19 cellular contexts compared by ENCODE assay signal in genomic region chr6:130583268-130583667, GRCh38.
A peak's percentile ranks its signal among the peaks of the same experiment; 100 is the strongest.
DNase-seq lines count a peak whose midpoint lies in the region; ATAC-seq, FAIRE-seq and TF ChIP-seq lines count a peak whose summit lies in the region.
"Had no signal": no experiment of that assay in that cellular context is flagged by ENCODE, and none has a peak within 500 bp of the region (broad histone marks: within the 10 kb centered on the region; RNA-seq: fewer than 3 reads in every experiment).

No MANE protein-coding gene starts in this region.

- peak; percentile 5 for DNase-seq in NCI-H1105 treated with DMSO at 0.1 percent for 48 hours (lab: John Stamatoyannopoulos, UW)
- DNase-seq in NCI-H1105 (lab: John Stamatoyannopoulos, UW): no peak
- DNase-seq in G401 (ENCODE audit: low spot score): peak; percentile 14
- DNase-seq in NCI-H69 (lab: John Stamatoyannopoulos, UW): peak; percentile 53
- peak in 1 of 2 experiments; percentile 48 for DNase-seq in H1 (ENCODE audit: low read depth in 1 of 2, low spot score in 2 of 2)
- no peak for DNase-seq in PC-3
- no peak for DNase-seq in brain microvascular endothelial cell
- DNase-seq in mesendoderm: no peak
- DNase-seq: 8988T; AML-193; Calu3; CD4-positive, alpha-beta T cell; DMS 273 treated with DMSO at 0.1 percent for 48 hours; DND-41; GF-D8 had no signal

- H3K18ac ChIP-seq in H1 (ENCODE audit: extremely low read depth, low read length) (no peak overlapping the region), mesendoderm (ENCODE audit: low read length) (no peak overlapping the region)

- H3K4ac ChIP-seq in H1 (replicated peaks; ENCODE audit: insufficient read length, low read depth, low read length) (no peak overlapping the region), mesendoderm (ENCODE audit: low read depth, low read length) (no peak overlapping the region)

- H3K9me3 ChIP-seq in H1 (ENCODE audit: insufficient read depth in 2 of 2, low read depth in 1 of 2, low read length in 1 of 2) (no peaks in the 10 kb centered on the region), PC-3 (ENCODE audit: low read length) (no peaks in the 10 kb centered on the region)
- H3K9me3 ChIP-seq: BLaER1 treated with 17β-estradiol and CSF1 and Interleukin-3, amounts not matched to agents 10 nM and 100 nM had no signal

- H3K27me3 ChIP-seq in H1 (replicated peaks in 1 of 4; ENCODE audit: control insufficient read depth in 3 of 4, extremely low read depth in 1 of 4, insufficient read depth in 3 of 4, low read length in 3 of 4) (no peaks in the 10 kb centered on the region), PC-3 (ENCODE audit: low read length) (no peaks in the 10 kb centered on the region), brain microvascular endothelial cell (replicated peaks) (no peaks in the 10 kb centered on the region), mesendoderm (ENCODE audit: insufficient read depth, low read length, poor library complexity) (no peaks in the 10 kb centered on the region)
- H3K27me3 ChIP-seq: BLaER1 treated with 17β-estradiol and CSF1 and Interleukin-3, amounts not matched to agents 10 nM and 100 nM had no signal

- H2AK5ac ChIP-seq in H1 (ENCODE audit: low read depth, low read length) (no peak overlapping the region), mesendoderm (ENCODE audit: low read length) (no peak overlapping the region)

- H2AFZ ChIP-seq in H1 (ENCODE audit: low read length): peak overlapping the region; percentile 1; the same call in 1 of the 2 replicates
- H2AFZ ChIP-seq in PC-3 (ENCODE audit: low read length): no peak overlapping the region

- H3K79me1 ChIP-seq in H1 (ENCODE audit: low read depth, low read length) (no peaks in the 10 kb centered on the region), mesendoderm (ENCODE audit: low read length) (no peaks in the 10 kb centered on the region)

- H3K9ac ChIP-seq in H1 (replicated peaks in 1 of 4; ENCODE audit: extremely low read depth in 1 of 4, low read depth in 3 of 4, low read length in 3 of 4) (no peak overlapping the region), PC-3 (ENCODE audit: low read length) (no peak overlapping the region), mesendoderm (ENCODE audit: low read length) (no peak overlapping the region)
- H3K9ac ChIP-seq: BLaER1 treated with 17β-estradiol and CSF1 and Interleukin-3, amounts not matched to agents 10 nM and 100 nM had no signal

- H4K8ac ChIP-seq in H1 (ENCODE audit: extremely low read depth, insufficient read depth, low read length) (no peak overlapping the region), mesendoderm (ENCODE audit: low read depth, low read length) (no peak overlapping the region)

- TF ChIP-seq POLR2A in H1 (IDR thresholded peaks at IDR 0.05; ENCODE audit: control extremely low read depth in 1 of 2, low read depth in 2 of 2, low read length in 2 of 2): no peak

- no peak overlapping the region for H3K4me2 ChIP-seq in H1 (ENCODE audit: insufficient read depth in 1 of 2, low read depth in 2 of 2, low read length in 2 of 2)
- no peak overlapping the region for H3K4me2 ChIP-seq in PC-3 (ENCODE audit: low read length)
- no peak overlapping the region for H3K4me2 ChIP-seq in mesendoderm (ENCODE audit: low read length)
- H3K4me2 ChIP-seq: BLaER1 treated with 17β-estradiol and CSF1 and Interleukin-3, amounts not matched to agents 10 nM and 100 nM had no signal

- CTCF ChIA-PET in H1 (lab: Charles Lee; ENCODE audit: partially characterized antibody): interaction anchor here (0.8 to 1.7 kb wide), 3 partner anchors 26 to 115 kb away, joined by 3 to 4 read pairs (median 3); no protein-coding TSS in a partner anchor
- CTCF ChIA-PET in PC-3 (lab: Charles Lee): no interaction called here

- intact Hi-C loops in PC-3 (cut with micrococcal nuclease): no loop called here

- no peaks in the 10 kb centered on the region for H3K23me2 ChIP-seq in H1 (ENCODE audit: low read depth, low read length)

- H3K23ac ChIP-seq in H1 (ENCODE audit: insufficient read length): no peak overlapping the region
- H3K23ac ChIP-seq in mesendoderm (ENCODE audit: low read length): no peak overlapping the region

- WGBS in H1 (ENCODE audit: extremely low coverage in 1 of 2, insufficient coverage in 1 of 2, insufficient read length in 1 of 2, insufficient replicate concordance in 2 of 2, low coverage in 1 of 2, low lambda C conversion rate in 2 of 2, missing lambda C conversion rate in 1 of 2), 2 experiments: 84% methylated on average over 11 of the region's 11 CpGs; no CpG with 5 or more reads in 1 of the 2 experiments
- no CpG with 5 or more reads among the region's 11 CpGs for WGBS in mesendoderm (ENCODE audit: extremely low coverage, insufficient coverage, low lambda C conversion rate)

- H3K56ac ChIP-seq in H1 (replicated peaks; ENCODE audit: insufficient read length, low read depth, low read length) (no peak overlapping the region), mesendoderm (ENCODE audit: low read length) (no peak overlapping the region)

- H3K4me3 ChIP-seq in H1 (ENCODE audit: extremely low read depth in 1 of 4, insufficient read depth in 2 of 4, low read depth in 3 of 4, low read length in 4 of 4) (no peak overlapping the region), PC-3 (ENCODE audit: low read length) (no peak overlapping the region), brain microvascular endothelial cell (ENCODE audit: low read depth, low read length) (no peak overlapping the region), mesendoderm (ENCODE audit: low read length) (no peak overlapping the region)
- H3K4me3 ChIP-seq: BLaER1 treated with 17β-estradiol and CSF1 and Interleukin-3, amounts not matched to agents 10 nM and 100 nM had no signal

- POLR2A ChIA-PET in H1 (lab: Charles Lee; ENCODE audit: partially characterized antibody) (no interaction called here), PC-3 (lab: Charles Lee; ENCODE audit: unreplicated experiment) (no interaction called here)

- H2BK12ac ChIP-seq in H1 (ENCODE audit: low read depth, low read length): no peak overlapping the region

- no peak overlapping the region for H2BK20ac ChIP-seq in H1 (ENCODE audit: low read length)

- no peak for ATAC-seq in PC-3
- ATAC-seq: HepG2 had no signal

- H4K91ac ChIP-seq in H1 (replicated peaks; ENCODE audit: insufficient read length, low read length): no peak overlapping the region

- H2BK5ac ChIP-seq in H1 (ENCODE audit: low read depth, low read length) (no peak overlapping the region), mesendoderm (ENCODE audit: low read length) (no peak overlapping the region)

- no peak for FAIRE-seq in H1 (lab: Jason Lieb, UNC)
- FAIRE-seq: H54, HepG2, HTR-8/SVneo had no signal

- no TSS peak for BruUV-seq in PC-3 (replicated peaks; lab: Mats Ljungman, UMichigan)

- no peaks in the 10 kb centered on the region for H3K9me2 ChIP-seq in PC-3 (replicated peaks; ENCODE audit: low read length)

- H3F3A ChIP-seq in PC-3 (ENCODE audit: low read length, unreplicated experiment): no peaks in the 10 kb centered on the region

- H3K4me1 ChIP-seq in H1 (replicated peaks in 1 of 4; ENCODE audit: control insufficient read depth in 3 of 4, insufficient read depth in 4 of 4, low read length in 3 of 4): peaks cover 0 to 4% (median 3%) of the 10 kb centered on the region in 4 experiments; a peak in 5 of 7 replicates
- H3K4me1 ChIP-seq in PC-3 (ENCODE audit: insufficient read depth, low read length): peaks cover 3% of the 10 kb centered on the region; the same call in 1 of the 2 replicates
- H3K4me1 ChIP-seq in mesendoderm (ENCODE audit: control insufficient read depth, low read depth, low read length): no peaks in the 10 kb centered on the region
- H3K4me1 ChIP-seq: BLaER1 treated with 17β-estradiol and CSF1 and Interleukin-3, amounts not matched to agents 10 nM and 100 nM had no signal

- no peak overlapping the region for H3K14ac ChIP-seq in H1 (ENCODE audit: insufficient read length)

- H2BK15ac ChIP-seq in H1 (ENCODE audit: low read length): no peak overlapping the region
- no peak overlapping the region for H2BK15ac ChIP-seq in mesendoderm (replicated peaks; ENCODE audit: low read depth)

- TF ChIP-seq CTCF in H1 (IDR thresholded peaks at IDR 0.05; ENCODE audit: control extremely low read depth in 1 of 3, insufficient read depth in 1 of 3, low read depth in 1 of 3, low read length in 3 of 3) (no peak), PC-3 (conservative IDR thresholded peaks at IDR 0.05; ENCODE audit: low read depth, low read length) (no peak), brain microvascular endothelial cell (IDR thresholded peaks at IDR 0.05; ENCODE audit: low read depth, low read length, missing control alignments) (no peak)

- no peak for TF ChIP-seq RAD21 in H1 (IDR thresholded peaks at IDR 0.05 in 1 of 2, conservative IDR thresholded peaks at IDR 0.05 in 1 of 2; ENCODE audit: low read depth in 2 of 2, low read length in 2 of 2)

- H4K5ac ChIP-seq in H1 (ENCODE audit: insufficient read length, low read depth, low read length) (no peak overlapping the region), mesendoderm (ENCODE audit: low read length) (no peak overlapping the region)

- TF ChIP-seq EP300 in H1 (IDR thresholded peaks at IDR 0.05; ENCODE audit: borderline replicate concordance in 1 of 2, low read depth in 2 of 2, low read length in 2 of 2): no peak

- H3K79me2 ChIP-seq in H1 (ENCODE audit: control insufficient read depth in 1 of 2, insufficient read depth in 2 of 2, low read length in 2 of 2) (no peaks in the 10 kb centered on the region), PC-3 (ENCODE audit: low read length) (no peaks in the 10 kb centered on the region), mesendoderm (ENCODE audit: control insufficient read depth, insufficient read depth, low read length) (no peaks in the 10 kb centered on the region)

- H4K20me1 ChIP-seq in H1 (replicated peaks in 1 of 2; ENCODE audit: control insufficient read depth in 1 of 2, insufficient read depth in 2 of 2, low read length in 2 of 2) (no peaks in the 10 kb centered on the region), PC-3 (ENCODE audit: low read length) (no peaks in the 10 kb centered on the region)
- H4K20me1 ChIP-seq: BLaER1 treated with 17β-estradiol and CSF1 and Interleukin-3, amounts not matched to agents 10 nM and 100 nM had no signal

- no peak overlapping the region for H3K27ac ChIP-seq in H1 (ENCODE audit: low read depth, low read length)
- H3K27ac ChIP-seq in PC-3 (ENCODE audit: low read length): no peak overlapping the region
- H3K27ac ChIP-seq in brain microvascular endothelial cell: no peak overlapping the region
- no peak overlapping the region for H3K27ac ChIP-seq in mesendoderm (ENCODE audit: low read depth, low read length)
- H3K27ac ChIP-seq: BLaER1 treated with 17β-estradiol and CSF1 and Interleukin-3, amounts not matched to agents 10 nM and 100 nM had no signal

- in situ Hi-C loops in G401 (cut with HindIII; ENCODE audit: low sequenced_read_pairs) (no loop called here), brain microvascular endothelial cell (cut with HindIII; ENCODE audit: low pct_ligation_motif_present, low sequenced_read_pairs) (no loop called here)

- H3K36me3 ChIP-seq in H1 (ENCODE audit: control insufficient read depth in 2 of 4, insufficient read depth in 4 of 4, low read length in 3 of 4) (no peaks in the 10 kb centered on the region), PC-3 (ENCODE audit: low read depth, low read length) (no peaks in the 10 kb centered on the region), brain microvascular endothelial cell (replicated peaks) (no peaks in the 10 kb centered on the region), mesendoderm (ENCODE audit: control insufficient read depth, insufficient read depth, low read length) (no peaks in the 10 kb centered on the region)
- H3K36me3 ChIP-seq: BLaER1 treated with 17β-estradiol and CSF1 and Interleukin-3, amounts not matched to agents 10 nM and 100 nM had no signal

- no peak overlapping the region for H2BK120ac ChIP-seq in H1 (replicated peaks; ENCODE audit: low read depth, low read length)
- H2BK120ac ChIP-seq in mesendoderm (ENCODE audit: low read depth, low read length): no peak overlapping the region

Comparison
In these comparisons a context has a peak if more than half of its experiments do, and no peak if none do; other contexts are left out.
1. DNase-seq: peak in NCI-H1105 treated with DMSO at 0.1 percent for 48 hours (single experiment), G401 (single experiment) and NCI-H69 (single experiment); none in NCI-H1105 (single experiment), PC-3 (single experiment), brain microvascular endothelial cell (single experiment) and mesendoderm (single experiment).